ENCODE assay signal across 8 cellular contexts in genomic region chr11:110297082-110297725, GRCh38. TPM values are rescaled to one million over a fixed set of nuclear protein-coding genes. Genes with fewer than 3 reads are reported as not detected.
DNase-seq lines count a peak whose midpoint lies in the region; ATAC-seq and TF ChIP-seq lines count a peak whose summit lies in the region.

No MANE protein-coding gene starts in this region.

- peaks cover 16 to 34% of the 10 kb centered on the region in 2 donors for H3K4me1 ChIP-seq in thoracic aorta (ENCODE audit: control insufficient read depth in 1 of 2, low read depth in 2 of 2)

- H3K27me3 Mint-ChIP-seq in activated T-cell treated with anti-CD3 and anti-CD28 coated beads, Interleukin-2, amount 50 U/mL, for 24 hours, result no peaks in the 10 kb centered on the region
- no peaks in the 10 kb centered on the region for H3K27me3 Mint-ChIP-seq in activated naive CD8-positive, alpha-beta T cell treated with anti-CD3 and anti-CD28 coated beads, Interleukin-2, amount 50 U/mL, for 24 hours

- H3K4me1 Mint-ChIP-seq in activated T-cell treated with anti-CD3 and anti-CD28 coated beads, Interleukin-2, amount 50 U/mL, for 24 hours (ENCODE audit: low read depth), result peaks cover 46% of the 10 kb centered on the region
- peaks cover 47% of the 10 kb centered on the region for H3K4me1 Mint-ChIP-seq in activated naive CD8-positive, alpha-beta T cell treated with anti-CD3 and anti-CD28 coated beads, Interleukin-2, amount 50 U/mL, for 24 hours

- peaks cover 22% of the 10 kb centered on the region for H3K36me3 Mint-ChIP-seq in activated T-cell treated with anti-CD3 and anti-CD28 coated beads, Interleukin-2, amount 50 U/mL, for 24 hours (ENCODE audit: low read depth)
- H3K36me3 Mint-ChIP-seq in activated naive CD8-positive, alpha-beta T cell treated with anti-CD3 and anti-CD28 coated beads, Interleukin-2, amount 50 U/mL, for 24 hours (ENCODE audit: low read depth), result peaks cover 4% of the 10 kb centered on the region

- peaks cover 4% of the 10 kb centered on the region for H3K9me3 Mint-ChIP-seq in activated T-cell treated with anti-CD3 and anti-CD28 coated beads, Interleukin-2, amount 50 U/mL, for 24 hours
- H3K9me3 Mint-ChIP-seq in activated naive CD8-positive, alpha-beta T cell treated with anti-CD3 and anti-CD28 coated beads, Interleukin-2, amount 50 U/mL, for 24 hours, result no peaks in the 10 kb centered on the region

- peak overlapping the region; percentile 96 for H3K27ac ChIP-seq in thoracic aorta

- no peaks in the 10 kb centered on the region for H3K36me3 ChIP-seq in thoracic aorta

- no peaks in the 10 kb centered on the region for H3K27me3 ChIP-seq in thoracic aorta (replicated peaks; ENCODE audit: insufficient read depth)

- peak overlapping the region; percentile 66 for H3K4me3 Mint-ChIP-seq in activated T-cell treated with anti-CD3 and anti-CD28 coated beads, Interleukin-2, amount 50 U/mL, for 24 hours
- H3K4me3 Mint-ChIP-seq in activated naive CD8-positive, alpha-beta T cell treated with anti-CD3 and anti-CD28 coated beads, Interleukin-2, amount 50 U/mL, for 24 hours, result peak overlapping the region; percentile 56

- no peaks in the 10 kb centered on the region for H3K9me3 ChIP-seq in thoracic aorta

- peak overlapping the region; percentile 37 for H3K27ac Mint-ChIP-seq in activated T-cell treated with anti-CD3 and anti-CD28 coated beads, Interleukin-2, amount 50 U/mL, for 24 hours
- H3K27ac Mint-ChIP-seq in activated naive CD8-positive, alpha-beta T cell treated with anti-CD3 and anti-CD28 coated beads, Interleukin-2, amount 50 U/mL, for 24 hours, result peak overlapping the region; percentile 26

- no peak for ATAC-seq in activated naive CD8-positive, alpha-beta T cell treated with anti-CD3 and anti-CD28 coated beads, Interleukin-2, amount 50 U/mL, for 24 hours
- no peak for ATAC-seq in thoracic aorta (ENCODE audit: insufficient number of reproducible peaks, low FRiP score, low read depth)
- ATAC-seq in HG03045 (IDR thresholded peaks at IDR 0.05; ENCODE audit: unreplicated experiment), result no peak
- ATAC-seq in HG03432 (IDR thresholded peaks at IDR 0.05; ENCODE audit: unreplicated experiment), result no peak
- ATAC-seq in HG03175 (IDR thresholded peaks at IDR 0.05; ENCODE audit: unreplicated experiment), result no peak

- DNase-seq in activated T-cell treated with anti-CD3 and anti-CD28 coated beads, Interleukin-2, amount 50 U/mL, for 24 hours, result no peak
- DNase-seq in activated T-cell treated with anti-CD3 and anti-CD28 coated beads for 4 hours (no peak), iris pigment epithelial cell (ENCODE audit: low read depth) (peak; percentile 42), thoracic aorta (ENCODE audit: low spot score) (no peak)
- no peak for DNase-seq in activated naive CD8-positive, alpha-beta T cell treated with anti-CD3 and anti-CD28 coated beads, Interleukin-2, amount 50 U/mL, for 24 hours

- no peak for TF ChIP-seq CTCF in thoracic aorta (IDR thresholded peaks at IDR 0.05)

- peak overlapping the region; percentile 86 for H3K4me3 ChIP-seq in thoracic aorta

RNA-seq across cellular contexts. Expression of gene RDX, which starts 0.8 kb away (rescaled TPM):
- 10 to 100 TPM; 54.4 to 86.8 TPM for total RNA-seq in thoracic aorta
